ENCODE assay signal across 11 cellular contexts in the genomic region with DNA sequence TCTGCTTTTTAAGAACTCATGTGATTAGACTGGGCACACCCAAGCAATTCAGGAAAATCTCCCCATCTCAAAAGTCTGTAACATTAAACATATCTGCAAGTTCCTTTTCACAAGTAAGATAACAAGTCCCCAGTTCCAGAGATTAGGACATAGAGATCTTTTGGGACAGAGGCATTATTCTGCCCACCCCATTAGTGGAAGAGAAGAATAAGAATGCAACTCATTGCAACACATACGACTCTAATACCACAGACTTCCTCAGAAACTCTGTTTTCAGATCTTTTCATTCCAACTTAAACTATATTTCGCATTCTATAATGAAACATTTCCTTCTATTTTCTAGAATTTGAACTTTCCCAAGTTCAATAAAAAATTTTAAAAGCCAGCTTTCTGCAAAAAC.
DNase-seq lines count a peak whose midpoint lies in the region; ATAC-seq and TF ChIP-seq lines count a peak whose summit lies in the region.
"Had no signal": no experiment of that assay in that cellular context is flagged by ENCODE, and none has a peak within 500 bp of the region (broad histone marks: within the 10 kb centered on the region; RNA-seq: fewer than 3 reads in every experiment).

No MANE protein-coding gene starts in this region.

- H3K36me3 ChIP-seq in RWPE2 (ENCODE audit: low read depth) (peaks cover 33% of the 10 kb centered on the region), gastrocnemius medialis (no peaks in the 10 kb centered on the region), adrenal gland (replicated peaks in 1 of 2) (no peaks in the 10 kb centered on the region)

- H3K4me1 ChIP-seq in RWPE2 (ENCODE audit: insufficient read depth, poor library complexity, severe bottlenecking), result peaks cover 58% of the 10 kb centered on the region
- peaks cover 21 to 53% of the 10 kb centered on the region in 2 donors for H3K4me1 ChIP-seq in gastrocnemius medialis
- peaks cover 0 to 6% of the 10 kb centered on the region in 2 donors for H3K4me1 ChIP-seq in adrenal gland (replicated peaks in 1 of 2)

- WGBS in adrenal gland, 4 donors, result 51 to 71% (median 58%) methylated on average over 2 of the region's 2 CpGs

- H3K27me3 ChIP-seq in RWPE2 (ENCODE audit: insufficient read depth, poor library complexity, severe bottlenecking) (no peaks in the 10 kb centered on the region), gastrocnemius medialis (no peaks in the 10 kb centered on the region), adrenal gland (no peaks in the 10 kb centered on the region)

- H3K4me3 ChIP-seq in RWPE2 (ENCODE audit: severe bottlenecking) (no peak overlapping the region), gastrocnemius medialis (no peak overlapping the region), adrenal gland (no peak overlapping the region)
- H3K4me3 ChIP-seq: GM12878 had no signal

- no peaks in the 10 kb centered on the region for H3K9me3 ChIP-seq in RWPE2 (ENCODE audit: severe bottlenecking)
- no peaks in the 10 kb centered on the region for H3K9me3 ChIP-seq in gastrocnemius medialis
- no peaks in the 10 kb centered on the region for H3K9me3 ChIP-seq in adrenal gland (replicated peaks in 1 of 3)

- TF ChIP-seq CTCF in RWPE2 (IDR thresholded peaks at IDR 0.05; ENCODE audit: poor library complexity, severe bottlenecking) (no peak), gastrocnemius medialis (IDR thresholded peaks at IDR 0.05 in 4 of 5, conservative IDR thresholded peaks at IDR 0.05 in 1 of 5) (no peak), adrenal gland (IDR thresholded peaks at IDR 0.05) (no peak)

- ATAC-seq in RWPE2 (ENCODE audit: low read depth) (peak; percentile 14), left ventricle myocardium superior (peak; percentile 53), gastrocnemius medialis (peak in 1 of 2 donors; percentile 30), HG03045 (IDR thresholded peaks at IDR 0.05; ENCODE audit: unreplicated experiment) (no peak)
- ATAC-seq: activated naive CD4-positive, alpha-beta T cell treated with anti-CD3 and anti-CD28 coated beads, Interleukin-2, amount 50 U/mL, for 72 hours; GM12878; naive thymus-derived CD4-positive, alpha-beta T cell had no signal

- H3K27ac ChIP-seq in RWPE2 (ENCODE audit: poor library complexity, severe bottlenecking) (peak overlapping the region; percentile 78), gastrocnemius medialis (peak overlapping the region; percentile 21 to 76 (median 50)), adrenal gland (no peak overlapping the region)

- in situ Hi-C loops in gastrocnemius medialis (cut with MboI; ENCODE audit: low sequenced_read_pairs in 4 of 4), result loop anchor here in 1 of 4 donors (10.0 kb wide), 1 partner anchor 134 kb away; a partner anchor contains a TSS

- TF ChIP-seq POLR2A in gastrocnemius medialis (IDR thresholded peaks at IDR 0.05), result no peak
- TF ChIP-seq POLR2A in adrenal gland (IDR thresholded peaks at IDR 0.05), result no peak

- DNase-seq in EL (peak; percentile 11), RWPE2 (ENCODE audit: low spot score) (no peak), left ventricle myocardium superior (no peak), gastrocnemius medialis (no peak), adrenal gland (no peak), NCI-H774 (lab: John Stamatoyannopoulos, UW) (no peak), posterior vena cava (ENCODE audit: low spot score) (no peak)
- DNase-seq: naive thymus-derived CD4-positive, alpha-beta T cell had no signal

- intact Hi-C loops in left ventricle myocardium superior (cut with micrococcal nuclease), result no loop called here
- intact Hi-C loops in gastrocnemius medialis (cut with DNase I; ENCODE audit: low total_unique reads), result loop anchor here (5.0 kb wide), 1 partner anchor 136 kb away; a partner anchor contains a TSS
- intact Hi-C loops in adrenal gland (cut with DNase I), result no loop called here
- intact Hi-C loops in posterior vena cava (cut with DNase I), result loop anchor here in 1 of 2 donors (10.0 kb wide), 1 partner anchor 46 kb away; no protein-coding TSS in a partner anchor

Comparison
In these comparisons a context has a peak if more than half of its experiments do, and no peak if none do; other contexts are left out.
1. H3K27ac ChIP-seq: peak in RWPE2 (single experiment) and gastrocnemius medialis (4 of 4); none in adrenal gland (0 of 5).